8 cellular contexts compared by ENCODE assay signal in genomic region chr17:28902819-28903545, GRCh38. TPM values are rescaled to one million over a fixed set of nuclear protein-coding genes. Genes with fewer than 3 reads are reported as not detected.
A peak's percentile ranks its signal among the peaks of the same experiment; 100 is the strongest.
DNase-seq lines count a peak whose midpoint lies in the region; ATAC-seq, FAIRE-seq and TF ChIP-seq lines count a peak whose summit lies in the region.

DHRS13 (minus strand) TSS chr17:28903079; CDS start chr17:28902944, 135 bp downstream.

- no peaks in the 10 kb centered on the region for H3K9me3 Mint-ChIP-seq in activated CD8-positive, alpha-beta memory T cell treated with anti-CD3 and anti-CD28 coated beads, Interleukin-2, amount 10 ng/mL, durations not matched to agents 7 days and 5 days (ENCODE audit: low read depth)

- H2BK5ac ChIP-seq in H1 (ENCODE audit: low read depth, low read length) = peak within 1 kb of the TSS; percentile 46; the same call in 1 of the 2 replicates
- H2BK5ac ChIP-seq in mesendoderm (ENCODE audit: low read length) = no peak within 1 kb of the TSS

- peaks cover 0 to 9% (median 5%) of the 10 kb centered on the region in 4 experiments; a peak in 5 of 7 replicates for H3K4me1 ChIP-seq in H1 (replicated peaks in 1 of 4; ENCODE audit: control insufficient read depth in 3 of 4, insufficient read depth in 4 of 4, low read length in 3 of 4)
- H3K4me1 ChIP-seq in mesendoderm (ENCODE audit: control insufficient read depth, low read depth, low read length) = peaks cover 3% of the 10 kb centered on the region

- peak in 1 of 2 experiments; percentile 65; a peak in 1 of 3 replicates for TF ChIP-seq EP300 in H1 (IDR thresholded peaks at IDR 0.05; ENCODE audit: borderline replicate concordance in 1 of 2, low read depth in 2 of 2, low read length in 2 of 2)

- peak within 1 kb of the TSS; percentile 84 for H3K27ac Mint-ChIP-seq in activated CD8-positive, alpha-beta memory T cell treated with anti-CD3 and anti-CD28 coated beads, Interleukin-2, amount 10 ng/mL, durations not matched to agents 7 days and 5 days

- peak within 1 kb of the TSS; percentile 68 for H2AK5ac ChIP-seq in H1 (ENCODE audit: low read depth, low read length)
- no peak within 1 kb of the TSS for H2AK5ac ChIP-seq in mesendoderm (ENCODE audit: low read length)

- H4K20me1 ChIP-seq in H1 (replicated peaks in 1 of 2; ENCODE audit: control insufficient read depth in 1 of 2, insufficient read depth in 2 of 2, low read length in 2 of 2) = peaks cover 2 to 6% of the 10 kb centered on the region in 2 experiments

- peaks cover 8% of the 10 kb centered on the region; the same call in 1 of the 2 replicates for H3K23me2 ChIP-seq in H1 (ENCODE audit: low read depth, low read length)

- TF ChIP-seq POLR2A in H1 (IDR thresholded peaks at IDR 0.05; ENCODE audit: control extremely low read depth in 1 of 2, low read depth in 2 of 2, low read length in 2 of 2) = no peak

- FAIRE-seq in HTR-8/SVneo (lab: Jason Lieb, UNC) (peak; percentile 96), H1 (lab: Jason Lieb, UNC) (no peak)

- peak; percentile 76 to 100 (median 99) for TF ChIP-seq CTCF in H1 (IDR thresholded peaks at IDR 0.05; ENCODE audit: control extremely low read depth in 1 of 3, insufficient read depth in 1 of 3, low read depth in 1 of 3, low read length in 3 of 3)

- no peaks in the 10 kb centered on the region for H3K27me3 Mint-ChIP-seq in activated CD8-positive, alpha-beta memory T cell treated with anti-CD3 and anti-CD28 coated beads, Interleukin-2, amount 10 ng/mL, durations not matched to agents 7 days and 5 days

- H3K23ac ChIP-seq in H1 (ENCODE audit: insufficient read length) = no peak within 1 kb of the TSS
- peak within 1 kb of the TSS; percentile 80 for H3K23ac ChIP-seq in mesendoderm (ENCODE audit: low read length)

- peak within 1 kb of the TSS; percentile 89 for H3K4me3 Mint-ChIP-seq in activated CD8-positive, alpha-beta memory T cell treated with anti-CD3 and anti-CD28 coated beads, Interleukin-2, amount 10 ng/mL, durations not matched to agents 7 days and 5 days

- 0 out of 2 replicates have a peak within 1 kb of the TSS, but pooled peaks have one; percentile 82 for H2BK20ac ChIP-seq in H1 (ENCODE audit: low read length)

- H4K8ac ChIP-seq in H1 (ENCODE audit: extremely low read depth, insufficient read depth, low read length) = peak within 1 kb of the TSS; percentile 92
- no peak within 1 kb of the TSS for H4K8ac ChIP-seq in mesendoderm (ENCODE audit: low read depth, low read length)

- peak within 1 kb of the TSS; percentile 63; the same call in 1 of the 2 replicates for H2BK12ac ChIP-seq in H1 (ENCODE audit: low read depth, low read length)

- DNase-seq in COLO829 (ENCODE audit: low spot score) (peak; percentile 72), HTR-8/SVneo (ENCODE audit: insufficient read length, low spot score) (peak; percentile 95), NOMO-1 (lab: John Stamatoyannopoulos, UW; ENCODE audit: unreplicated experiment in 2 of 2) (peak; percentile 88 to 98), H1 (ENCODE audit: low read depth in 1 of 2, low spot score in 2 of 2) (peak; percentile 87 to 97), mesendoderm (peak; percentile 98)
- DNase-seq in activated CD8-positive, alpha-beta memory T cell treated with anti-CD3 and anti-CD28 coated beads, Interleukin-2, amount 10 ng/mL, durations not matched to agents 7 days and 5 days = peak; percentile 94
- DNase-seq in stimulated activated CD8-positive, alpha-beta memory T cell treated with anti-CD3 and anti-CD28 coated beads, Interleukin-15, amount 100 ng/mL, for 24 hours (ENCODE audit: low read depth) = peak; percentile 85

- peaks cover 17 to 24% (median 21%) of the 10 kb centered on the region in 4 experiments; a peak in 7 of 8 replicates for H3K36me3 ChIP-seq in H1 (ENCODE audit: control insufficient read depth in 2 of 4, insufficient read depth in 4 of 4, low read length in 3 of 4)
- H3K36me3 ChIP-seq in mesendoderm (ENCODE audit: control insufficient read depth, insufficient read depth, low read length) = peaks cover 12% of the 10 kb centered on the region

- H3K4me3 ChIP-seq in H1 (ENCODE audit: extremely low read depth in 1 of 4, insufficient read depth in 2 of 4, low read depth in 3 of 4, low read length in 4 of 4) (peak within 1 kb of the TSS; percentile 52 to 85 (median 72)), mesendoderm (ENCODE audit: low read length) (peak within 1 kb of the TSS; percentile 85)

- TF ChIP-seq RAD21 in H1 (IDR thresholded peaks at IDR 0.05 in 1 of 2, conservative IDR thresholded peaks at IDR 0.05 in 1 of 2; ENCODE audit: low read depth in 2 of 2, low read length in 2 of 2) = peak; percentile 23 to 64

- peak within 1 kb of the TSS; percentile 34 for H4K91ac ChIP-seq in H1 (replicated peaks; ENCODE audit: insufficient read length, low read length)

- 3% methylated on average over 52 of the region's 55 CpGs; no CpG with 5 or more reads in 1 of the 2 experiments for WGBS in H1 (ENCODE audit: extremely low coverage in 1 of 2, insufficient coverage in 1 of 2, insufficient read length in 1 of 2, insufficient replicate concordance in 2 of 2, low coverage in 1 of 2, low lambda C conversion rate in 2 of 2, missing lambda C conversion rate in 1 of 2), 2 experiments
- no CpG with 5 or more reads among the region's 55 CpGs for WGBS in mesendoderm (ENCODE audit: extremely low coverage, insufficient coverage, low lambda C conversion rate)

- H3K14ac ChIP-seq in H1 (ENCODE audit: insufficient read length) = no peak within 1 kb of the TSS

- POLR2A ChIA-PET in H1 (lab: Charles Lee; ENCODE audit: partially characterized antibody) = interaction anchor here (1.2 to 7.7 kb wide), 9 partner anchors 9 to 183 kb away, joined by 4 to 71 read pairs (median 7); partner anchors contain the start of genes NEK8, RPL23A and TLCD1

- peaks cover 0 to 3% of the 10 kb centered on the region in 2 experiments; a peak in 2 of 4 replicates for H3K79me2 ChIP-seq in H1 (ENCODE audit: control insufficient read depth in 1 of 2, insufficient read depth in 2 of 2, low read length in 2 of 2)
- no peaks in the 10 kb centered on the region for H3K79me2 ChIP-seq in mesendoderm (ENCODE audit: control insufficient read depth, insufficient read depth, low read length)

- H2BK120ac ChIP-seq in H1 (replicated peaks; ENCODE audit: low read depth, low read length) (no peak within 1 kb of the TSS), mesendoderm (ENCODE audit: low read depth, low read length) (no peak within 1 kb of the TSS)

- H3K4me1 Mint-ChIP-seq in activated CD8-positive, alpha-beta memory T cell treated with anti-CD3 and anti-CD28 coated beads, Interleukin-2, amount 10 ng/mL, durations not matched to agents 7 days and 5 days = peaks cover 43% of the 10 kb centered on the region

- peak; percentile 79 for ATAC-seq in GM21367 (IDR thresholded peaks at IDR 0.05; ENCODE audit: unreplicated experiment)
- peak; percentile 97 for ATAC-seq in activated CD8-positive, alpha-beta memory T cell treated with anti-CD3 and anti-CD28 coated beads, Interleukin-2, amount 10 ng/mL, durations not matched to agents 7 days and 5 days

- H3K4me2 ChIP-seq in H1 (ENCODE audit: insufficient read depth in 1 of 2, low read depth in 2 of 2, low read length in 2 of 2) = peak within 1 kb of the TSS; percentile 70 to 88
- peak within 1 kb of the TSS; percentile 89 for H3K4me2 ChIP-seq in mesendoderm (ENCODE audit: low read length)

- H3K27me3 ChIP-seq in H1 (replicated peaks in 1 of 4; ENCODE audit: control insufficient read depth in 3 of 4, extremely low read depth in 1 of 4, insufficient read depth in 3 of 4, low read length in 3 of 4) (no peaks in the 10 kb centered on the region), mesendoderm (ENCODE audit: insufficient read depth, low read length, poor library complexity) (no peaks in the 10 kb centered on the region)

- H3K36me3 Mint-ChIP-seq in activated CD8-positive, alpha-beta memory T cell treated with anti-CD3 and anti-CD28 coated beads, Interleukin-2, amount 10 ng/mL, durations not matched to agents 7 days and 5 days = peaks cover 30% of the 10 kb centered on the region

- no peaks in the 10 kb centered on the region for H3K9me3 ChIP-seq in H1 (ENCODE audit: insufficient read depth in 2 of 2, low read depth in 1 of 2, low read length in 1 of 2)

- CTCF ChIA-PET in activated CD8-positive, alpha-beta memory T cell treated with anti-CD3 and anti-CD28 coated beads, Interleukin-2, amount 10 ng/mL, durations not matched to agents 7 days and 5 days (lab: Charles Lee) = interaction anchor here (0.6 to 7.8 kb wide), 34 partner anchors 9 to 312 kb away, joined by 3 to 68 read pairs (median 4); partner anchors contain the start of genes FAM222B, NEK8, RPL23A and TLCD1
- CTCF ChIA-PET in H1 (lab: Charles Lee; ENCODE audit: partially characterized antibody) = interaction anchor here (0.6 to 5.6 kb wide), 29 partner anchors 9 to 218 kb away, joined by 3 to 45 read pairs (median 4); partner anchors contain the start of genes FAM222B, NEK8 and TLCD1

- H3K9ac ChIP-seq in H1 (replicated peaks in 1 of 4; ENCODE audit: extremely low read depth in 1 of 4, low read depth in 3 of 4, low read length in 3 of 4) (peak within 1 kb of the TSS; percentile 35 to 84 (median 71)), mesendoderm (ENCODE audit: low read length) (peak within 1 kb of the TSS; percentile 86)

- no peak within 1 kb of the TSS for H2AFZ ChIP-seq in H1 (ENCODE audit: low read length)

- H3K4ac ChIP-seq in H1 (replicated peaks; ENCODE audit: insufficient read length, low read depth, low read length) (peak within 1 kb of the TSS; percentile 87), mesendoderm (ENCODE audit: low read depth, low read length) (peak within 1 kb of the TSS; percentile 41)

- H4K5ac ChIP-seq in H1 (ENCODE audit: insufficient read length, low read depth, low read length) = no peak within 1 kb of the TSS
- H4K5ac ChIP-seq in mesendoderm (ENCODE audit: low read length) = no peak within 1 kb of the TSS

- peak within 1 kb of the TSS; percentile 54 for H3K27ac ChIP-seq in H1 (ENCODE audit: low read depth, low read length)
- H3K27ac ChIP-seq in mesendoderm (ENCODE audit: low read depth, low read length) = peak within 1 kb of the TSS; percentile 33

- H3K79me1 ChIP-seq in H1 (ENCODE audit: low read depth, low read length) (peaks cover 3% of the 10 kb centered on the region), mesendoderm (ENCODE audit: low read length) (no peaks in the 10 kb centered on the region)

- H2BK15ac ChIP-seq in H1 (ENCODE audit: low read length) = no peak within 1 kb of the TSS
- no peak within 1 kb of the TSS for H2BK15ac ChIP-seq in mesendoderm (replicated peaks; ENCODE audit: low read depth)

- H3K56ac ChIP-seq in H1 (replicated peaks; ENCODE audit: insufficient read length, low read depth, low read length) = peak within 1 kb of the TSS; percentile 86
- H3K56ac ChIP-seq in mesendoderm (ENCODE audit: low read length) = peak within 1 kb of the TSS; percentile 96

- H3K18ac ChIP-seq in H1 (ENCODE audit: extremely low read depth, low read length) = peak within 1 kb of the TSS; percentile 91
- H3K18ac ChIP-seq in mesendoderm (ENCODE audit: low read length) = peak within 1 kb of the TSS; percentile 22

RNA-seq across cellular contexts. Expression of gene DHRS13, which starts in this region (rescaled TPM):
- total RNA-seq in activated CD8-positive, alpha-beta memory T cell treated with anti-CD3 and anti-CD28 coated beads, Interleukin-2, amount 10 ng/mL, durations not matched to agents 7 days and 5 days = 10 to 100 TPM; 23.1 to 25.9 TPM
- total RNA-seq in H1 (2021; fragmentation: NEBNext Ultra II Directional; extraction: Animal tissue kit (Norgen Biotek cat#: 25700)) = 22.1 and 23.7 TPM in 2 replicates
- 30.0 and 33.9 TPM in 2 replicates for polyA plus RNA-seq in H1 (2011; rRNA removed)
- 31.3 TPM for polyA plus RNA-seq in H1 (2011; cell fraction: cytosol; rRNA removed)
- 26.4 TPM for polyA plus RNA-seq in H1 (2011; cell fraction: nucleus; rRNA removed)
- polyA plus RNA-seq in H1 (2012, experiment 1 of 2) = 9.0 to 18.0 TPM (median 17.3 TPM) in 4 replicates
- 21.1 TPM for polyA plus RNA-seq in H1 (2012, experiment 2 of 2)
- 29.1 TPM for polyA plus RNA-seq in H1 (2013, experiment 1 of 2)
- 30.8 TPM for polyA plus RNA-seq in H1 (2013, experiment 2 of 2)
- polyA minus RNA-seq in H1 (2011; rRNA and poly(A)+ RNA removed) = 18.9 and 19.8 TPM in 2 replicates
- 12.2 TPM for polyA minus RNA-seq in H1 (2011; cell fraction: cytosol; rRNA and poly(A)+ RNA removed)
- polyA minus RNA-seq in H1 (2011; cell fraction: nucleus; rRNA and poly(A)+ RNA removed) = 14.2 TPM
- 10.9 TPM for polyA plus RNA-seq in mesendoderm (2013, experiment 1 of 2)
- polyA plus RNA-seq in mesendoderm (2013, experiment 2 of 2) = 11.0 TPM

Comparison
In these comparisons a context has a peak if more than half of its experiments do, and no peak if none do; other contexts are left out.
1. Peak in every context shown above with its lines: DNase-seq, ATAC-seq, H3K4me3 ChIP-seq and H3K27ac ChIP-seq.